In the genomic region with DNA sequence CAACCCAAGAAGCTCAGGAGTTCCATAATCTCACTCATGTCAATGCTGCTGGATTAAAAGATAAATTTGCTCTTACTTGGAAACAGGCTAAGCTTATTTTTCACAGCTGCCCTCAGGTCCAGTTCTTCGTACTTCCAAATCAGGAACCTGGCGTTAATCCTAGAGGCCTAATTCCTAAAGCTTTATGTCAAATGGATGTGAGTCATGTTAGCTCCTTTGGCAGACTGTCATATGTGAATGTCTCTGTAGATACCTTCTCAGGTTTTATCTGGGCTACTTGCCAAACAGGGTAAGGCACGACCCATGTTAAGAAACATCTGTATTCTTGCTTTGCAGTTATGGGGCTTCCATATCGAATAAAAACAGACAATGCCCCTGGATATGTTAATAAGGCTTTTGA, we compare ENCODE assay signal across 21 cellular contexts.
"Had no signal": no experiment of that assay in that cellular context is flagged by ENCODE, and none has a peak within 500 bp of the region (broad histone marks: within the 10 kb centered on the region; RNA-seq: fewer than 3 reads in every experiment).

No MANE protein-coding gene starts in this region.

- H3K36me3 ChIP-seq: heart right ventricle, ovary, upper lobe of left lung had no signal

- H3K27ac ChIP-seq: dorsolateral prefrontal cortex, heart right ventricle, ovary, psoas muscle, skin epidermis, testis, upper lobe of left lung had no signal

- H3K4me3 ChIP-seq: dorsolateral prefrontal cortex, heart right ventricle, ovary, psoas muscle, skin epidermis, testis, upper lobe of left lung had no signal

- H3K36me3 Mint-ChIP-seq: activated CD4-positive, alpha-beta memory T cell treated with anti-CD3 and anti-CD28 coated beads for 36 hours; activated naive CD8-positive, alpha-beta T cell; memory B cell had no signal

- H3K27me3 Mint-ChIP-seq: activated B cell treated with CpG ODN at 0.5 μM for 24 hours; activated CD4-positive, alpha-beta memory T cell treated with anti-CD3 and anti-CD28 coated beads for 36 hours; activated naive CD8-positive, alpha-beta T cell; memory B cell; naive thymus-derived CD4-positive, alpha-beta T cell had no signal

- H3K4me3 Mint-ChIP-seq: activated B cell treated with CpG ODN at 0.5 μM for 24 hours; activated CD4-positive, alpha-beta memory T cell treated with anti-CD3 and anti-CD28 coated beads for 36 hours; activated naive CD8-positive, alpha-beta T cell; endodermal cell; memory B cell; naive thymus-derived CD4-positive, alpha-beta T cell; T-helper 2 cell treated with Interferon-gamma antibody and Interleukin-4, amounts not matched to agents 5 μg/mL and 100 μg/mL, for 36 hours had no signal

- H3K9me3 ChIP-seq: ovary, testis had no signal

- H3K27ac Mint-ChIP-seq: activated B cell treated with CpG ODN at 0.5 μM for 24 hours; activated CD4-positive, alpha-beta memory T cell treated with anti-CD3 and anti-CD28 coated beads for 36 hours; activated naive CD8-positive, alpha-beta T cell; endodermal cell; memory B cell; naive thymus-derived CD4-positive, alpha-beta T cell; T-helper 2 cell treated with Interferon-gamma antibody and Interleukin-4, amounts not matched to agents 5 μg/mL and 100 μg/mL, for 36 hours had no signal

- DNase-seq: activated B cell treated with CpG ODN at 0.5 μM for 24 hours; activated CD4-positive, alpha-beta memory T cell treated with anti-CD3 and anti-CD28 coated beads for 36 hours; activated CD4-positive, alpha-beta T cell treated with anti-CD3 and anti-CD28 coated beads for 4 hours; activated T-cell treated with anti-CD3 and anti-CD28 coated beads for 4 hours; amniotic stem cell; dorsolateral prefrontal cortex; endodermal cell; erythroblast; heart right ventricle; kidney glomerular epithelial cell; left ventricle myocardium superior; naive thymus-derived CD4-positive, alpha-beta T cell; ovary; psoas muscle; right cardiac atrium; testis; upper lobe of left lung had no signal

- H3K4me1 ChIP-seq: heart right ventricle, psoas muscle, testis, upper lobe of left lung had no signal

- H3K27me3 ChIP-seq: dorsolateral prefrontal cortex, heart right ventricle, ovary, testis, upper lobe of left lung had no signal

- H3K4me1 Mint-ChIP-seq: activated B cell treated with CpG ODN at 0.5 μM for 24 hours; endodermal cell; memory B cell; naive thymus-derived CD4-positive, alpha-beta T cell had no signal
